ENCODE assay signal across 24 cellular contexts in genomic region chr5:5648694-5649093, GRCh38.
"Had no signal": no experiment of that assay in that cellular context is flagged by ENCODE, and none has a peak within 500 bp of the region (broad histone marks: within the 10 kb centered on the region; RNA-seq: fewer than 3 reads in every experiment).

No MANE protein-coding gene starts in this region.

- H3K4me3 ChIP-seq: coronary artery, dorsolateral prefrontal cortex, esophagus muscularis mucosa, gastroesophageal sphincter, heart left ventricle, hepatocyte, left lung, lower lobe of right lung, mucosa of descending colon had no signal

- H2AFZ ChIP-seq: hepatocyte had no signal

- FAIRE-seq: colon, endothelial cell of umbilical vein, frontal cortex, kidney had no signal

- H3K4me2 ChIP-seq: hepatocyte had no signal

- H3K27me3 ChIP-seq: dorsolateral prefrontal cortex, esophagus muscularis mucosa, foreskin keratinocyte, gastroesophageal sphincter, heart left ventricle, hepatocyte, left lung had no signal

- H3K27ac ChIP-seq: coronary artery, dorsolateral prefrontal cortex, esophagus muscularis mucosa, foreskin keratinocyte, hepatocyte, left lung, lower lobe of right lung had no signal

- H3K4me1 ChIP-seq: foreskin keratinocyte, left lung, lower lobe of right lung had no signal

- ATAC-seq: foreskin keratinocyte, gastroesophageal sphincter, left lung, lower lobe of right lung, mucosa of descending colon had no signal

- H3K79me2 ChIP-seq: hepatocyte had no signal

- H3K36me3 ChIP-seq: esophagus muscularis mucosa, gastroesophageal sphincter, heart left ventricle, left lung, lower lobe of right lung had no signal

- H3K9me3 ChIP-seq: esophagus muscularis mucosa, gastroesophageal sphincter, heart left ventricle, left lung, lower lobe of right lung, mucosa of descending colon had no signal

- DNase-seq: dermis blood vessel endothelial cell; dorsolateral prefrontal cortex; effector CD4-positive, alpha-beta T cell; effector memory CD4-positive, alpha-beta T cell; foreskin keratinocyte; heart left ventricle; hypothalamus; immature natural killer cell; islet precursor cell; kidney; kidney glomerular epithelial cell; left lung; left ventricle myocardium superior; lower lobe of right lung; mesenchymal stem cell; mucosa of descending colon; naive B cell had no signal
